Comparison of ENCODE assay signal across 27 cellular contexts in genomic region chr17:43967251-43967875, GRCh38. TPM values are rescaled to one million over a fixed set of nuclear protein-coding genes. Genes with fewer than 3 reads are reported as not detected.
DNase-seq lines count a peak whose midpoint lies in the region; ATAC-seq, FAIRE-seq and TF ChIP-seq lines count a peak whose summit lies in the region.
"Had no signal": no experiment of that assay in that cellular context is flagged by ENCODE, and none has a peak within 500 bp of the region (broad histone marks: within the 10 kb centered on the region; RNA-seq: fewer than 3 reads in every experiment).

No MANE protein-coding gene starts in this region.

- H3K4me3 Mint-ChIP-seq in GM23338, result no peak overlapping the region
- no peak overlapping the region for H3K4me3 Mint-ChIP-seq in activated T-helper 17 cell treated with anti-CD3 and anti-CD28 coated beads, Interleukin-2, amount 50 U/mL, for 72 hours
- H3K4me3 Mint-ChIP-seq: activated naive CD4-positive, alpha-beta T cell treated with anti-CD3 and anti-CD28 coated beads, Interleukin-2, amount 50 U/mL, for 24 hours; activated T-cell treated with anti-CD3 and anti-CD28 coated beads, Interleukin-2, amount 50 U/mL, for 4 hours; CD8-positive, alpha-beta memory T cell; endodermal cell; IgD-negative memory B cell; type B pancreatic cell had no signal

- H3K27ac ChIP-seq in GM23338 (ENCODE audit: low read depth) (no peak overlapping the region), osteoblast (ENCODE audit: low read depth, low read length) (no peak overlapping the region), pancreas (no peak overlapping the region), lower lobe of right lung (no peak overlapping the region)
- H3K27ac ChIP-seq: psoas muscle, RWPE1 had no signal

- no peaks in the 10 kb centered on the region for H3K79me2 ChIP-seq in GM23338 (replicated peaks; ENCODE audit: insufficient read depth)
- no peaks in the 10 kb centered on the region for H3K79me2 ChIP-seq in osteoblast (ENCODE audit: insufficient read depth, low read length)

- H3K36me3 Mint-ChIP-seq in GM23338 (ENCODE audit: low read depth), result no peaks in the 10 kb centered on the region
- H3K36me3 Mint-ChIP-seq in activated T-helper 17 cell treated with anti-CD3 and anti-CD28 coated beads, Interleukin-2, amount 50 U/mL, for 72 hours (ENCODE audit: low read depth), result no peaks in the 10 kb centered on the region
- H3K36me3 Mint-ChIP-seq: activated naive CD4-positive, alpha-beta T cell treated with anti-CD3 and anti-CD28 coated beads, Interleukin-2, amount 50 U/mL, for 24 hours; IgD-negative memory B cell; type B pancreatic cell had no signal

- no peak for ATAC-seq in GM23338
- ATAC-seq in activated T-helper 17 cell treated with anti-CD3 and anti-CD28 coated beads, Interleukin-2, amount 50 U/mL, for 72 hours (replicated peaks), result peak; percentile 66
- ATAC-seq in pancreas, result no peak
- no peak for ATAC-seq in lower lobe of right lung
- ATAC-seq: activated T-cell treated with anti-CD3 and anti-CD28 coated beads, Interleukin-2, amount 50 U/mL, for 4 hours; left ventricle myocardium superior; psoas muscle; SK-N-SH treated with all-trans-retinoic acid at 6 μM for 48 hours had no signal

- H3K4me3 ChIP-seq in GM23338 (no peak overlapping the region), osteoblast (ENCODE audit: insufficient read depth, low read length) (peak overlapping the region; percentile 58), pancreas (no peak overlapping the region), lower lobe of right lung (no peak overlapping the region)
- H3K4me3 ChIP-seq: psoas muscle had no signal

- H3K27me3 Mint-ChIP-seq in GM23338 (ENCODE audit: insufficient read depth, low read depth, poor library complexity), result peaks cover 5% of the 10 kb centered on the region
- H3K27me3 Mint-ChIP-seq in activated T-helper 17 cell treated with anti-CD3 and anti-CD28 coated beads, Interleukin-2, amount 50 U/mL, for 72 hours, result peaks cover 3% of the 10 kb centered on the region
- H3K27me3 Mint-ChIP-seq: activated naive CD4-positive, alpha-beta T cell treated with anti-CD3 and anti-CD28 coated beads, Interleukin-2, amount 50 U/mL, for 24 hours had no signal

- H3K4me1 ChIP-seq in GM23338 (ENCODE audit: insufficient read depth), result no peaks in the 10 kb centered on the region
- peaks cover 5% of the 10 kb centered on the region for H3K4me1 ChIP-seq in osteoblast (ENCODE audit: insufficient read depth, low read length)
- no peaks in the 10 kb centered on the region for H3K4me1 ChIP-seq in pancreas
- H3K4me1 ChIP-seq in lower lobe of right lung, result no peaks in the 10 kb centered on the region
- H3K4me1 ChIP-seq: psoas muscle had no signal

- H3K4me2 ChIP-seq in GM23338 (no peak overlapping the region), osteoblast (ENCODE audit: insufficient read depth, low read length) (peak overlapping the region; percentile 76)

- no peak for DNase-seq in GM23338 (ENCODE audit: low spot score)
- no peak for DNase-seq in osteoblast (ENCODE audit: insufficient read length, low spot score, missing footprints)
- DNase-seq in pancreas, result no peak
- DNase-seq in lower lobe of right lung, result no peak
- DNase-seq in ecto neural progenitor cell (ENCODE audit: low spot score), result no peak
- DNase-seq: activated T-cell treated with anti-CD3 and anti-CD28 coated beads, Interleukin-2, amount 50 U/mL, for 4 hours; CD8-positive, alpha-beta memory T cell; endodermal cell; GF-D8; head of caudate nucleus; left ventricle myocardium superior; NCI-H1417; NCI-H2107; psoas muscle; small intestine; stimulated activated CD4-positive, alpha-beta T cell treated with anti-CD3 and anti-CD28 coated beads, Interleukin-2, amount 100 ng/mL, for 48 hours; T1000 had no signal

- no peaks in the 10 kb centered on the region for H3K9me3 Mint-ChIP-seq in GM23338
- no peaks in the 10 kb centered on the region for H3K9me3 Mint-ChIP-seq in activated T-helper 17 cell treated with anti-CD3 and anti-CD28 coated beads, Interleukin-2, amount 50 U/mL, for 72 hours
- H3K9me3 Mint-ChIP-seq: activated naive CD4-positive, alpha-beta T cell treated with anti-CD3 and anti-CD28 coated beads, Interleukin-2, amount 50 U/mL, for 24 hours; activated T-cell treated with anti-CD3 and anti-CD28 coated beads, Interleukin-2, amount 50 U/mL, for 4 hours; CD8-positive, alpha-beta memory T cell; endodermal cell; type B pancreatic cell had no signal

- H3K4me1 Mint-ChIP-seq in GM23338, result no peaks in the 10 kb centered on the region
- no peaks in the 10 kb centered on the region for H3K4me1 Mint-ChIP-seq in activated T-helper 17 cell treated with anti-CD3 and anti-CD28 coated beads, Interleukin-2, amount 50 U/mL, for 72 hours
- H3K4me1 Mint-ChIP-seq: CD8-positive, alpha-beta memory T cell; endodermal cell; IgD-negative memory B cell had no signal

- H3K27me3 ChIP-seq in GM23338 (ENCODE audit: insufficient read depth), result no peaks in the 10 kb centered on the region
- H3K27me3 ChIP-seq in osteoblast (ENCODE audit: insufficient read depth, low read length), result no peaks in the 10 kb centered on the region
- H3K27me3 ChIP-seq in pancreas, result no peaks in the 10 kb centered on the region
- peaks cover 5% of the 10 kb centered on the region for H3K27me3 ChIP-seq in lower lobe of right lung (ENCODE audit: low read depth)

- no peak overlapping the region for H3K27ac Mint-ChIP-seq in GM23338
- H3K27ac Mint-ChIP-seq in activated T-helper 17 cell treated with anti-CD3 and anti-CD28 coated beads, Interleukin-2, amount 50 U/mL, for 72 hours, result no peak overlapping the region
- H3K27ac Mint-ChIP-seq: activated naive CD4-positive, alpha-beta T cell treated with anti-CD3 and anti-CD28 coated beads, Interleukin-2, amount 50 U/mL, for 24 hours; CD8-positive, alpha-beta memory T cell; endodermal cell; IgD-negative memory B cell; type B pancreatic cell had no signal

- no peak for FAIRE-seq in pancreas (lab: Jason Lieb, UNC)
- FAIRE-seq: small intestine had no signal

- 44 to 45% methylated on average over 9 of the region's 9 CpGs for WGBS in pancreas, 2 donors

- H2AFZ ChIP-seq in GM23338, result peak overlapping the region; percentile 69; the same call in 1 of the 2 replicates
- peak overlapping the region; percentile 89 for H2AFZ ChIP-seq in osteoblast (ENCODE audit: low read length)

- H3F3A ChIP-seq in GM23338 (replicated peaks; ENCODE audit: low read depth), result no peaks in the 10 kb centered on the region

- TF ChIP-seq CTCF in GM23338 (conservative IDR thresholded peaks at IDR 0.05; ENCODE audit: low read depth in 2 of 2), result no peak
- no peak for TF ChIP-seq CTCF in osteoblast (IDR thresholded peaks at IDR 0.05; ENCODE audit: extremely low read depth, low read depth, low read length)
- TF ChIP-seq CTCF in pancreas (IDR thresholded peaks at IDR 0.05), result no peak
- TF ChIP-seq CTCF in lower lobe of right lung (IDR thresholded peaks at IDR 0.05), result no peak

- no peaks in the 10 kb centered on the region for H3K9me2 ChIP-seq in GM23338 (ENCODE audit: insufficient read depth)

- no peaks in the 10 kb centered on the region for H3K9me3 ChIP-seq in osteoblast (ENCODE audit: low read depth, low read length)
- no peaks in the 10 kb centered on the region for H3K9me3 ChIP-seq in pancreas
- no peaks in the 10 kb centered on the region for H3K9me3 ChIP-seq in lower lobe of right lung
- H3K9me3 ChIP-seq: psoas muscle had no signal

- intact Hi-C loops in pancreas (cut with DNase I) (no loop called here), lower lobe of right lung (cut with DNase I) (no loop called here)

- no peaks in the 10 kb centered on the region for H3K36me3 ChIP-seq in GM23338 (ENCODE audit: insufficient read depth)
- H3K36me3 ChIP-seq in osteoblast (ENCODE audit: insufficient read depth, low read length), result no peaks in the 10 kb centered on the region
- H3K36me3 ChIP-seq in pancreas, result no peaks in the 10 kb centered on the region
- no peaks in the 10 kb centered on the region for H3K36me3 ChIP-seq in lower lobe of right lung

- H4K20me1 ChIP-seq in GM23338 (replicated peaks; ENCODE audit: insufficient read depth) (no peaks in the 10 kb centered on the region; the same call in 1 of the 2 replicates), osteoblast (ENCODE audit: insufficient read depth, low read length) (no peaks in the 10 kb centered on the region)

TF ChIP-seq in GM23338, 12 proteins besides CTCF, POLR2A, EP300 and RAD21 (continues in another document):
- TF ChIP-seq STAT1 (IDR thresholded peaks at IDR 0.05; ENCODE audit: unreplicated experiment), result no peak
- TF ChIP-seq POLR2AphosphoS5 (IDR thresholded peaks at IDR 0.05; ENCODE audit: low read depth), result no peak

RNA-seq across cellular contexts. Expression of gene PYY, which starts 13.6 kb away (rescaled TPM):
- total RNA-seq in GM23338 (2014; rRNA removed; shearing (Covaris generic)), result 0.56 TPM in 1 of 2 replicates, not detected in the other
- 6.6 and 8.5 TPM in 2 replicates for polyA plus RNA-seq in GM23338 (2016; fragmentation: Nextera tagmentation; extraction: Ambion mirVana)
- not detected for total RNA-seq in activated T-helper 17 cell treated with anti-CD3 and anti-CD28 coated beads, Interleukin-2, amount 50 U/mL, for 72 hours
- total RNA-seq in osteoblast, result not detected in 2 replicates
- under 1 TPM in 2 of 6 donors, not detected in 4; 0.35 to 0.49 TPM for total RNA-seq in pancreas
- polyA plus RNA-seq in pancreas, result 1 to 10 TPM in 1 of 2 donors, under 1 TPM in 1; 0.66 to 1.1 TPM
- not detected for total RNA-seq in lower lobe of right lung
- total RNA-seq: activated T-cell treated with anti-CD3 and anti-CD28 coated beads, Interleukin-2, amount 50 U/mL, for 4 hours; CD8-positive, alpha-beta memory T cell; left ventricle myocardium superior; MCF 10A; mononuclear cell; NCI-H460; psoas muscle had no signal
- polyA plus RNA-seq: CD8-positive, alpha-beta memory T cell; IgD-negative memory B cell; neural cell; psoas muscle had no signal

RNA-seq across cellular contexts. Expression of gene PPY, which starts 25.1 kb away (rescaled TPM):
- not detected in 2 replicates for total RNA-seq in GM23338 (2014; rRNA removed; shearing (Covaris generic))
- polyA plus RNA-seq in GM23338 (2016; fragmentation: Nextera tagmentation; extraction: Ambion mirVana) (0.94 TPM in 1 of 2 replicates, not detected in the other), pancreas (100 to 1,000 TPM in 1 of 2 donors, 10 to 100 TPM in 1; 57.7 to 392 TPM)
- 1 to 10 TPM in 1 of 2 donors, under 1 TPM in 1; 0.90 to 1.9 TPM for total RNA-seq in activated T-helper 17 cell treated with anti-CD3 and anti-CD28 coated beads, Interleukin-2, amount 50 U/mL, for 72 hours
- total RNA-seq in osteoblast (not detected in 2 replicates), pancreas (10 to 100 TPM in 4 of 6 donors, 1 to 10 TPM in 2; 7.2 to 46.0 (median 22.7) TPM), lower lobe of right lung (not detected)
- total RNA-seq: activated T-cell treated with anti-CD3 and anti-CD28 coated beads, Interleukin-2, amount 50 U/mL, for 4 hours; CD8-positive, alpha-beta memory T cell; endodermal cell; left ventricle myocardium superior; MCF 10A; mononuclear cell; NCI-H460; psoas muscle had no signal
- polyA plus RNA-seq: CD8-positive, alpha-beta memory T cell; IgD-negative memory B cell; neural cell; psoas muscle; small intestine had no signal

RNA-seq across cellular contexts. Expression of gene NAGS, which starts 37.1 kb away (rescaled TPM):
- 7.2 and 7.7 TPM in 2 replicates for total RNA-seq in GM23338 (2014; rRNA removed; shearing (Covaris generic))
- polyA plus RNA-seq in GM23338 (2016; fragmentation: Nextera tagmentation; extraction: Ambion mirVana) (4.1 and 4.2 TPM in 2 replicates), pancreas (1 to 10 TPM in 1 of 2 donors, under 1 TPM in 1; 0.38 to 1.8 TPM)
- total RNA-seq in activated T-helper 17 cell treated with anti-CD3 and anti-CD28 coated beads, Interleukin-2, amount 50 U/mL, for 72 hours, result 1 to 10 TPM in 1 of 2 donors, under 1 TPM in 1; 0.48 to 4.8 TPM
- total RNA-seq in osteoblast (0.36 and 0.59 TPM in 2 replicates), pancreas (1 to 10 TPM in 1 of 6 donors, under 1 TPM in 5; 0.09 to 1.1 (median 0.48) TPM), lower lobe of right lung (6.4 TPM)
- polyA plus RNA-seq: neural cell had no signal

RNA-seq across cellular contexts. Expression of gene TMEM101, which starts 47.4 kb away (rescaled TPM):
- 31.6 and 38.4 TPM in 2 replicates for total RNA-seq in GM23338 (2014; rRNA removed; shearing (Covaris generic))
- 15.9 and 19.7 TPM in 2 replicates for polyA plus RNA-seq in GM23338 (2016; fragmentation: Nextera tagmentation; extraction: Ambion mirVana)
- total RNA-seq in activated T-helper 17 cell treated with anti-CD3 and anti-CD28 coated beads, Interleukin-2, amount 50 U/mL, for 72 hours, result 10 to 100 TPM; 33.0 to 35.1 TPM
- 41.3 and 47.8 TPM in 2 replicates for total RNA-seq in osteoblast
- 10 to 100 TPM; 14.4 to 22.7 (median 20.3) TPM for total RNA-seq in pancreas
- 10 to 100 TPM; 16.4 to 20.2 TPM for polyA plus RNA-seq in pancreas
- total RNA-seq in lower lobe of right lung, result 28.4 TPM
